In the genomic region with DNA sequence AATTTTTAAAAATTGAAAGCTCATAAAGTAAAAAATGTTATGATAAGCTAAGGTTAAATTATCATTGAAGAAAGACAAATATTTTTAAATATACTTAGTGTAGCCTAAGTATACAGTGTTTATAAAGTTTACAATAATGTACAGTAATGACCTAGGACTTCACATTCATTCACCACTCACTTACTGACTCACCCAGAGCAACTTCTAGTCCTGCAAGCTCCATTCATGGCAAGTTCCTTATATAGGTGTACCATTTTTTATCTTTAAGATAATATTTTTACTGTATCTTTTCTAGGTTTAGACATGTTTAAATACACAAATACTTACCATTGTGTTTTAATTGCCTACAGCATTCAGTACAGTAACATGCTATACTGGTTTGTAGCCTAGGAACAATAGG, we compare ENCODE assay signal across 23 cellular contexts.
DNase-seq lines count a peak whose midpoint lies in the region; ATAC-seq, FAIRE-seq and TF ChIP-seq lines count a peak whose summit lies in the region.
"Had no signal": no experiment of that assay in that cellular context is flagged by ENCODE, and none has a peak within 500 bp of the region (broad histone marks: within the 10 kb centered on the region; RNA-seq: fewer than 3 reads in every experiment).

No MANE protein-coding gene starts in this region.

- no peak for TF ChIP-seq RAD21 in A549 (conservative IDR thresholded peaks at IDR 0.05 in 1 of 2, IDR thresholded peaks at IDR 0.05 in 1 of 2)

- H3K4me3 ChIP-seq in A549 = no peak overlapping the region
- H3K4me3 ChIP-seq in A673 (ENCODE audit: low read depth, low read length, poor library complexity, severe bottlenecking) = no peak overlapping the region
- H3K4me3 ChIP-seq: BLaER1, GM23248 had no signal

- DNase-seq in A549 (ENCODE audit: low read depth in 1 of 2, low spot score in 1 of 2) = no peak
- DNase-seq in GM12891 (ENCODE audit: insufficient read length, low spot score) = no peak
- no peak for DNase-seq in NCI-H1436 (lab: John Stamatoyannopoulos, UW)
- DNase-seq in A673 (ENCODE audit: low spot score) = no peak
- no peak for DNase-seq in KBM-7
- DNase-seq: 8988T; CD4-positive, CD25-positive, alpha-beta regulatory T cell; CD8-positive, alpha-beta T cell; DMS 273 treated with DMSO at 0.1 percent for 48 hours; DMS79; EL; GF-D8; GM23248; H7; HCEC 1CT had no signal

- POLR2A ChIA-PET in A549 (lab: Yijun Ruan, JAX) = no interaction called here
- POLR2A ChIA-PET in A673 (lab: Charles Lee; ENCODE audit: low non-redundant PET) = no interaction called here

- in situ Hi-C loops in KBM-7 (cut with MboI; ENCODE audit: low pct_unique_long_range_greater_than_20kb, low sequenced_read_pairs) = no loop called here

- TF ChIP-seq EP300 in A549 (IDR thresholded peaks at IDR 0.05) = no peak

- H3K27ac ChIP-seq in A549 = no peak overlapping the region
- H3K27ac ChIP-seq in A673 (ENCODE audit: low read depth, low read length, poor library complexity, severe bottlenecking) = no peak overlapping the region
- H3K27ac ChIP-seq: BLaER1, C4-2B, GM23248 had no signal

- CTCF ChIA-PET in A549 (lab: Yijun Ruan, JAX) (no interaction called here), A673 (lab: Charles Lee) (no interaction called here)

- TF ChIP-seq POLR2A in A549 (IDR thresholded peaks at IDR 0.05; ENCODE audit: low read length) (no peak), GM12891 (IDR thresholded peaks at IDR 0.05; ENCODE audit: low read depth, low read length) (no peak)

- no peak for TF ChIP-seq CTCF in A549 (IDR thresholded peaks at IDR 0.05)
- no peak for TF ChIP-seq CTCF in A673 (conservative IDR thresholded peaks at IDR 0.05; ENCODE audit: low read depth, low read length)

- BruUV-seq in A673 (replicated peaks; lab: Mats Ljungman, UMichigan) = no TSS peak

- FAIRE-seq in A549 (lab: Jason Lieb, UNC) = peak; percentile 91
- FAIRE-seq in GM12891 (lab: Jason Lieb, UNC) = peak; percentile 85
- FAIRE-seq in colon (lab: Jason Lieb, UNC) = peak; percentile 10
- FAIRE-seq in islet of Langerhans (lab: Jason Lieb, UNC) = peak; percentile 24
- FAIRE-seq: D721Med, GM12892, GM19239, H1 had no signal

- H3K9me3 ChIP-seq in A549 (no peaks in the 10 kb centered on the region), A673 (ENCODE audit: low read depth, low read length, poor library complexity, severe bottlenecking) (no peaks in the 10 kb centered on the region)

- no peak overlapping the region for H3K4me2 ChIP-seq in A549
- H3K4me2 ChIP-seq: BLaER1 had no signal

- H3K36me3 ChIP-seq in A673 (ENCODE audit: insufficient read depth, low read length, poor library complexity, severe bottlenecking) = no peaks in the 10 kb centered on the region
- H3K36me3 ChIP-seq: BLaER1 had no signal

- ATAC-seq in A549 = no peak
- ATAC-seq: CD8-positive, alpha-beta T cell had no signal

- H3K4me1 ChIP-seq in A549 = no peaks in the 10 kb centered on the region
- no peaks in the 10 kb centered on the region for H3K4me1 ChIP-seq in A673 (ENCODE audit: insufficient read depth, low read length, poor library complexity, severe bottlenecking)
- H3K4me1 ChIP-seq: BLaER1 had no signal

- no peaks in the 10 kb centered on the region for H3K27me3 ChIP-seq in A673 (replicated peaks; ENCODE audit: insufficient read depth, low read depth, low read length, poor library complexity)

- intact Hi-C loops in A673 (cut with micrococcal nuclease; ENCODE audit: unreplicated experiment) = no loop called here

TF ChIP-seq in A549, 52 proteins besides CTCF, POLR2A, EP300 and RAD21:
- no peak for TF ChIP-seq BHLHE40 (IDR thresholded peaks at IDR 0.05; ENCODE audit: low read depth, low read length)

TF ChIP-seq in GM12891, 5 proteins besides CTCF, POLR2A, EP300 and RAD21:
- no peak for TF ChIP-seq POLR2AphosphoS5 (IDR thresholded peaks at IDR 0.05; ENCODE audit: low read depth, low read length)
- TF ChIP-seq POU2F2 (IDR thresholded peaks at IDR 0.05; ENCODE audit: low read depth, low read length) = no peak
- no peak for TF ChIP-seq PAX5 (IDR thresholded peaks at IDR 0.05; ENCODE audit: insufficient read depth, low read length, severe bottlenecking)
- TF ChIP-seq SPI1 (IDR thresholded peaks at IDR 0.05; ENCODE audit: low read depth, low read length) = no peak
- no peak for TF ChIP-seq TAF1 (IDR thresholded peaks at IDR 0.05; ENCODE audit: low read depth, low read length)
